In genomic region chr4:2793578-2793919, GRCh38 we compare ENCODE assay signal across 8 cellular contexts. TPM values are rescaled to one million over a fixed set of nuclear protein-coding genes. Genes with fewer than 3 reads are reported as not detected.
A peak's percentile ranks its signal among the peaks of the same experiment; 100 is the strongest.
DNase-seq lines count a peak whose midpoint lies in the region; ATAC-seq, FAIRE-seq and TF ChIP-seq lines count a peak whose summit lies in the region.

No MANE protein-coding gene starts in this region.

- FAIRE-seq in urothelium cell line (lab: Jason Lieb, UNC) = no peak

- in situ Hi-C loops in brain microvascular endothelial cell (cut with HindIII; ENCODE audit: low pct_ligation_motif_present, low sequenced_read_pairs) = no loop called here

- TF ChIP-seq CTCF in GM06990 (IDR thresholded peaks at IDR 0.05; ENCODE audit: insufficient read depth, low read length, poor library complexity, severe bottlenecking) (no peak), brain microvascular endothelial cell (IDR thresholded peaks at IDR 0.05; ENCODE audit: low read depth, low read length, missing control alignments) (no peak)

- no peak overlapping the region for H3K27ac ChIP-seq in brain microvascular endothelial cell

- H3K36me3 ChIP-seq in GM06990 (ENCODE audit: control insufficient read depth, insufficient read depth, low read length) (no peaks in the 10 kb centered on the region), brain microvascular endothelial cell (replicated peaks) (no peaks in the 10 kb centered on the region)

- ATAC-seq in left lobe of liver = peak; percentile 0
- ATAC-seq in GM18870 (IDR thresholded peaks at IDR 0.05; ENCODE audit: unreplicated experiment) = no peak

- H3K4me3 ChIP-seq in GM06990 (replicated peaks; ENCODE audit: low read depth, low read length) = peak overlapping the region; percentile 61
- H3K4me3 ChIP-seq in brain microvascular endothelial cell (ENCODE audit: low read depth, low read length) = peak overlapping the region; percentile 57

- H3K27me3 ChIP-seq in GM06990 (replicated peaks; ENCODE audit: control insufficient read depth, insufficient read depth, low read length) (no peaks in the 10 kb centered on the region), brain microvascular endothelial cell (replicated peaks) (no peaks in the 10 kb centered on the region)

- DNase-seq in GM06990 (ENCODE audit: extremely low read depth, insufficient read length) (peak; percentile 14), RPMI7951 (ENCODE audit: low read depth) (peak; percentile 55), brain microvascular endothelial cell (no peak), left lobe of liver (ENCODE audit: low spot score) (no peak), urothelium cell line (ENCODE audit: low spot score) (no peak), cerebellar cortex (ENCODE audit: low spot score) (no peak)
- DNase-seq in stimulated activated naive CD4-positive, alpha-beta T cell treated with Interleukin-2 at 50 U/mL for 16 hours (lab: John Stamatoyannopoulos, UW) = peak; percentile 66

RNA-seq across cellular contexts. Expression of gene SH3BP2, which starts 0.7 kb away (rescaled TPM):
- 22.0 and 24.8 TPM in 2 replicates for total RNA-seq in RPMI7951 (2014; rRNA removed; shearing (Covaris generic))
- total RNA-seq in left lobe of liver = 59.8 TPM

RNA-seq across cellular contexts. Expression of gene TNIP2, which starts 37.4 kb away (rescaled TPM):
- total RNA-seq in RPMI7951 (2014; rRNA removed; shearing (Covaris generic)) = 21.7 and 23.3 TPM in 2 replicates
- total RNA-seq in left lobe of liver = 13.1 TPM

RNA-seq across cellular contexts. Expression of gene ADD1, which starts 50.1 kb away (rescaled TPM):
- 115 and 136 TPM in 2 replicates for total RNA-seq in RPMI7951 (2014; rRNA removed; shearing (Covaris generic))
- total RNA-seq in left lobe of liver = 113 TPM

Comparison
In these comparisons a context has a peak if more than half of its experiments do, and no peak if none do; other contexts are left out.
1. DNase-seq: peak in GM06990 (single experiment), RPMI7951 (single experiment) and stimulated activated naive CD4-positive, alpha-beta T cell treated with Interleukin-2 at 50 U/mL for 16 hours (single experiment); none in brain microvascular endothelial cell (single experiment), left lobe of liver (single experiment), urothelium cell line (single experiment) and cerebellar cortex (single experiment).